Comparison of ENCODE assay signal across 17 cellular contexts in the genomic region with DNA sequence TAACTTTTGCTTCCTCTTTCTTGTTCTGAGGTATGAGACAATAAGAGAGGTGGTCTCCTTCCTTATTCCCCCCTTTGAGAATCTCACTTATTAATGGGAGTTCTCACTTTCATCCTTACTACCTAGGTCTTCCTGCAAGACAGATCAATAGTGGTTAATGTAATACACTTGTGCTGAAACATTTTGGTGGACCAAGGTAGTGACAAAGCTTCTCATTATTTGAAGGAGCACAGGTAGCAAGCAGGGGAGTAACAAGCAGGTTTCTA.
"Had no signal": no experiment of that assay in that cellular context is flagged by ENCODE, and none has a peak within 500 bp of the region (broad histone marks: within the 10 kb centered on the region; RNA-seq: fewer than 3 reads in every experiment).

No MANE protein-coding gene starts in this region.

- H3K4me1 Mint-ChIP-seq: activated CD4-positive, alpha-beta T cell treated with anti-CD3 and anti-CD28 coated beads for 36 hours had no signal

- H3K27me3 Mint-ChIP-seq: activated CD4-positive, alpha-beta T cell treated with anti-CD3 and anti-CD28 coated beads for 36 hours; activated CD8-positive, alpha-beta T cell treated with anti-CD3 and anti-CD28 coated beads for 36 hours had no signal

- H3K4me3 Mint-ChIP-seq: activated CD4-positive, alpha-beta T cell treated with anti-CD3 and anti-CD28 coated beads for 36 hours; activated CD8-positive, alpha-beta T cell treated with anti-CD3 and anti-CD28 coated beads for 36 hours; activated T-cell treated with anti-CD3 and anti-CD28 coated beads, Interleukin-2, amount 50 U/mL, for 72 hours had no signal

- H3K27ac ChIP-seq: epithelial cell of prostate, psoas muscle, sigmoid colon, suprapubic skin, upper lobe of right lung, VCaP had no signal

- DNase-seq: activated CD4-positive, alpha-beta T cell treated with anti-CD3 and anti-CD28 coated beads for 36 hours; activated CD8-positive, alpha-beta memory T cell treated with anti-CD3 and anti-CD28 coated beads, Interleukin-2, amount 50 U/mL, for 4 hours; activated CD8-positive, alpha-beta T cell treated with anti-CD3 and anti-CD28 coated beads for 36 hours; activated naive CD4-positive, alpha-beta T cell; activated T-cell treated with anti-CD3 and anti-CD28 coated beads, Interleukin-2, amount 50 U/mL, for 72 hours; central memory CD4-positive, alpha-beta T cell; effector memory CD4-positive, alpha-beta T cell; hippocampal formation; psoas muscle; sigmoid colon; stimulated activated CD4-positive, alpha-beta T cell treated with anti-CD3 and anti-CD28 coated beads, Interleukin-12 subunit alpha, Interleukin-12 subunit beta, amount 100 ng/mL, for 4 hours; stimulated activated naive CD4-positive, alpha-beta T cell treated with Interleukin-2 at 50 U/mL for 16 hours; T-helper 9 cell; upper lobe of right lung had no signal

- H3K27me3 ChIP-seq: sigmoid colon, suprapubic skin, upper lobe of right lung had no signal

- H3K4me3 ChIP-seq: psoas muscle, sigmoid colon, suprapubic skin, upper lobe of right lung had no signal

- ATAC-seq: activated CD4-positive, alpha-beta T cell treated with anti-CD3 and anti-CD28 coated beads for 36 hours; activated CD8-positive, alpha-beta T cell treated with anti-CD3 and anti-CD28 coated beads for 36 hours; activated T-cell treated with anti-CD3 and anti-CD28 coated beads, Interleukin-2, amount 50 U/mL, for 72 hours; psoas muscle; upper lobe of right lung had no signal

- H3K27ac Mint-ChIP-seq: activated CD4-positive, alpha-beta T cell treated with anti-CD3 and anti-CD28 coated beads for 36 hours; activated CD8-positive, alpha-beta T cell treated with anti-CD3 and anti-CD28 coated beads for 36 hours; activated T-cell treated with anti-CD3 and anti-CD28 coated beads, Interleukin-2, amount 50 U/mL, for 72 hours had no signal

- H3K4me1 ChIP-seq: psoas muscle, sigmoid colon, suprapubic skin, upper lobe of right lung had no signal
